Comparison of ENCODE assay signal across 8 cellular contexts in genomic region chr20:16574656-16575355, GRCh38. TPM values are rescaled to one million over a fixed set of nuclear protein-coding genes. Genes with fewer than 3 reads are reported as not detected.
DNase-seq lines count a peak whose midpoint lies in the region; ATAC-seq, FAIRE-seq and TF ChIP-seq lines count a peak whose summit lies in the region.

No MANE protein-coding gene starts in this region.

- POLR2A ChIA-PET in HepG2 (lab: Yijun Ruan, JAX), result interaction anchor here (0.9 to 1.1 kb wide), 3 partner anchors 13 to 154 kb away, joined by 3 read pairs; no protein-coding TSS in a partner anchor

- peak overlapping the region; percentile 50 for H3K27ac ChIP-seq in HepG2 (ENCODE audit: extremely low read length, insufficient read depth, low read length)

- H3K9me3 ChIP-seq in HepG2 (ENCODE audit: low read length), result no peaks in the 10 kb centered on the region

- peak in 1 of 2 experiments; percentile 57; a peak in 2 of 4 replicates for TF ChIP-seq EP300 in HepG2 (IDR thresholded peaks at IDR 0.05; ENCODE audit: low read depth in 2 of 2, low read length in 2 of 2)
- no peak; the same call in 1 of the 2 replicates for TF ChIP-seq EP300 in HepG2 (CRISPR knock-in tag; IDR thresholded peaks at IDR 0.05; ENCODE audit: borderline replicate concordance)

- peak; percentile 52 for TF ChIP-seq CTCF in HepG2 (CRISPR knock-in tag; IDR thresholded peaks at IDR 0.05)

- peak overlapping the region; percentile 92 for H2AFZ ChIP-seq in HepG2 (ENCODE audit: low read length)

- 7% methylated on average over 23 of the region's 39 CpGs for WGBS in HepG2 (ENCODE audit: low lambda C conversion rate)

- H3K27me3 ChIP-seq in HepG2 (ENCODE audit: control insufficient read depth in 1 of 2, insufficient read depth in 2 of 2, low read length in 2 of 2), result no peaks in the 10 kb centered on the region; a peak in 1 of 5 replicates

- BruUV-seq in HepG2 (replicated peaks; lab: Mats Ljungman, UMichigan), result no TSS peak

- H3K79me2 ChIP-seq in HepG2 (ENCODE audit: insufficient read depth, low read length), result peaks cover 13% of the 10 kb centered on the region

- H4K20me1 ChIP-seq in HepG2 (ENCODE audit: insufficient read depth, low read length), result no peaks in the 10 kb centered on the region

- peak; percentile 54 for ATAC-seq in HG02943 (IDR thresholded peaks at IDR 0.05; ENCODE audit: low read depth, unreplicated experiment)
- peak; percentile 88 for ATAC-seq in HepG2

- intact Hi-C loops in HepG2 (cut with micrococcal nuclease; ENCODE audit: unreplicated experiment), result loop anchor here (1.0 to 5.0 kb wide), 2 partner anchors 58 to 155 kb away; partner anchors contain the start of gene SNRPB2

- 0 out of 2 replicates have a peak, but pooled peaks have one; percentile 28 for TF ChIP-seq RAD21 in HepG2 (CRISPR knock-in tag; IDR thresholded peaks at IDR 0.05)

- peaks cover 52% of the 10 kb centered on the region for H3K4me1 ChIP-seq in HepG2 (ENCODE audit: insufficient read depth, low read length)

- H3K4me3 ChIP-seq in HepG2 (replicated peaks in 1 of 3; ENCODE audit: insufficient read depth in 1 of 3, low read depth in 2 of 3, low read length in 3 of 3), result peak overlapping the region; percentile 54 to 85 (median 61)

- peak in 1 of 2 experiments; percentile 59; a peak in 2 of 4 replicates for TF ChIP-seq POLR2A in HepG2 (IDR thresholded peaks at IDR 0.05; ENCODE audit: insufficient read depth in 1 of 2, low read depth in 2 of 2, low read length in 2 of 2)

- DNase-seq in DMS79 treated with DMSO at 0.1 percent for 48 hours (lab: John Stamatoyannopoulos, UW) (peak; percentile 24), DMS79 (lab: John Stamatoyannopoulos, UW) (no peak), NCI-H460 (ENCODE audit: extremely low read depth, low read depth) (peak; percentile 87), dermis blood vessel endothelial cell (peak; percentile 79), HepG2 (ENCODE audit: low spot score) (peak; percentile 94)
- peak; percentile 58 for DNase-seq in activated CD4-positive, alpha-beta T cell treated with anti-CD3 and anti-CD28 coated beads, Interleukin-2, amount 50 U/mL, for 1 hour
- peak; percentile 85 for DNase-seq in stimulated activated CD4-positive, alpha-beta T cell treated with anti-CD3 and anti-CD28 coated beads, Interleukin-1b, Interleukin-23, amount 100 ng/mL, for 48 hours

- in situ Hi-C loops in HepG2 (cut with HindIII; ENCODE audit: extremely low pct_ligation_motif_present, low pct_unique_long_range_greater_than_20kb), result no loop called here

- no peaks in the 10 kb centered on the region for H3K36me3 ChIP-seq in HepG2 (replicated peaks in 1 of 2; ENCODE audit: control insufficient read depth in 1 of 2, insufficient read depth in 2 of 2, low read length in 2 of 2)

- peak overlapping the region; percentile 94 for H3K4me2 ChIP-seq in HepG2 (ENCODE audit: low read depth, low read length)

- peak overlapping the region; percentile 81 for H3K9ac ChIP-seq in HepG2 (ENCODE audit: insufficient read depth, low read depth, low read length)

- FAIRE-seq in HepG2 (lab: Jason Lieb, UNC), result peak; percentile 64

- CTCF ChIA-PET in HepG2 (lab: Yijun Ruan, JAX; ENCODE audit: low intra/inter-chr PET ratio, low total read pairs), result no interaction called here

TF ChIP-seq in HepG2, 621 proteins besides CTCF, POLR2A, EP300 and RAD21 (continues in another document):
- TF ChIP-seq LCORL (IDR thresholded peaks at IDR 0.05) (no peak), LCORL (CRISPR knock-in tag; IDR thresholded peaks at IDR 0.05) (peak; percentile 64), HNF1B (CRISPR knock-in tag; IDR thresholded peaks at IDR 0.05) (peak; percentile 61), SOX6 (IDR thresholded peaks at IDR 0.05) (no peak), SOX6 (CRISPR knock-in tag; IDR thresholded peaks at IDR 0.05) (peak; percentile 71), KDM5B (CRISPR knock-in tag; IDR thresholded peaks at IDR 0.05; ENCODE audit: borderline replicate concordance) (peak; percentile 65; the same call in 1 of the 2 replicates), TFAP4 (IDR thresholded peaks at IDR 0.05; ENCODE audit: borderline replicate concordance, low read depth) (peak; percentile 36; the same call in 1 of the 2 replicates), FOXA3 (CRISPR knock-in tag; IDR thresholded peaks at IDR 0.05) (peak; percentile 44; the same call in 1 of the 2 replicates), ZNF644 (CRISPR knock-in tag; IDR thresholded peaks at IDR 0.05; ENCODE audit: low read depth) (no peak), ZNF543 (CRISPR knock-in tag; IDR thresholded peaks at IDR 0.05) (peak; percentile 97), TFDP1 (CRISPR knock-in tag; IDR thresholded peaks at IDR 0.05; ENCODE audit: borderline replicate concordance) (peak; percentile 84; the same call in 1 of the 2 replicates), TBX3 (IDR thresholded peaks at IDR 0.05; ENCODE audit: borderline replicate concordance) (no peak), CSRNP1 (CRISPR knock-in tag; IDR thresholded peaks at IDR 0.05) (peak; percentile 26; the same call in 1 of the 2 replicates), FOXK2 (IDR thresholded peaks at IDR 0.05) (no peak), ZFP41 (CRISPR knock-in tag; IDR thresholded peaks at IDR 0.05; ENCODE audit: borderline replicate concordance) (peak; percentile 12; the same call in 1 of the 2 replicates)

RNA-seq across cellular contexts. Expression of gene KIF16B, which starts 1.6 kb away (rescaled TPM):
- total RNA-seq in NCI-H460 (2014; rRNA removed; shearing (Covaris generic)), result 14.5 and 18.0 TPM in 2 replicates
- polyA plus RNA-seq in NCI-H460 (2014; cell fraction: nucleus; rRNA removed), result 15.1 and 20.5 TPM in 2 replicates
- total RNA-seq in dermis blood vessel endothelial cell (9.7 and 12.9 TPM in 2 replicates), HepG2 (2016; rRNA removed; fragmentation: Illumina TruSeq; extraction: Trizol) (18.0 and 23.3 TPM in 2 replicates)
- total RNA-seq in HepG2 (2016; cell fraction: cytosol; rRNA removed; fragmentation: Illumina TruSeq; extraction: Trizol; ENCODE audit: low read depth), result 9.2 and 11.4 TPM in 2 replicates
- total RNA-seq in HepG2 (2016; cell fraction: insoluble cytoplasmic fraction; rRNA removed; fragmentation: Illumina TruSeq; extraction: Trizol), result 17.5 and 21.2 TPM in 2 replicates
- total RNA-seq in HepG2 (2016; cell fraction: membrane; rRNA removed; fragmentation: Illumina TruSeq; extraction: Trizol), result 11.3 and 16.2 TPM in 2 replicates
- 24.2 TPM in 2 replicates for total RNA-seq in HepG2 (2016; cell fraction: nucleus; rRNA removed; fragmentation: Illumina TruSeq; extraction: Trizol)
- polyA plus RNA-seq in HepG2 (2011; rRNA removed), result 6.2 and 6.9 TPM in 2 replicates
- polyA plus RNA-seq in HepG2 (2011; cell fraction: cytosol; rRNA removed), result 5.1 and 7.1 TPM in 2 replicates
- 7.2 and 8.6 TPM in 2 replicates for polyA plus RNA-seq in HepG2 (2011; cell fraction: nucleus; rRNA removed)
- 6.4 and 7.5 TPM in 2 replicates for polyA plus RNA-seq in HepG2 (2012)
- polyA plus RNA-seq in HepG2 (2016; cell fraction: cytosol; fragmentation: Illumina TruSeq; extraction: Trizol; ENCODE audit: low read depth), result 0.37 and 0.47 TPM in 2 replicates
- 19.2 and 19.4 TPM in 2 replicates for polyA plus RNA-seq in HepG2 (2016; cell fraction: insoluble cytoplasmic fraction; fragmentation: Illumina TruSeq; extraction: Trizol; ENCODE audit: low read depth)
- polyA plus RNA-seq in HepG2 (2016; cell fraction: membrane; fragmentation: Illumina TruSeq; extraction: Trizol; ENCODE audit: low read depth), result 1.4 TPM in 2 replicates
- polyA plus RNA-seq in HepG2 (2016; cell fraction: nucleus; fragmentation: Illumina TruSeq; extraction: Trizol; ENCODE audit: insufficient read depth, low read depth), result 11.5 and 13.4 TPM in 2 replicates
- 2.9 and 11.2 TPM in 2 replicates for polyA minus RNA-seq in HepG2 (2011; rRNA and poly(A)+ RNA removed; ENCODE audit: low replicate concordance)
- polyA minus RNA-seq in HepG2 (2011; cell fraction: cytosol; rRNA and poly(A)+ RNA removed), result 8.8 and 11.3 TPM in 2 replicates
- polyA minus RNA-seq in HepG2 (2011; cell fraction: nucleus; rRNA and poly(A)+ RNA removed), result 33.9 and 35.4 TPM in 2 replicates
